ENCODE assay signal across 1 cellular context in genomic region chr7:111380945-111381344, GRCh38.
TF ChIP-seq lines count a peak whose summit lies in the region.

No MANE protein-coding gene starts in this region.

TF ChIP-seq in HepG2, 621 proteins besides CTCF, POLR2A, EP300 and RAD21 (continued from another document and continues in another):
- TF ChIP-seq HBP1 (CRISPR knock-in tag; IDR thresholded peaks at IDR 0.05; ENCODE audit: low read depth) = 0 out of 2 replicates have a peak, but pooled peaks have one; percentile 26
- no peak for TF ChIP-seq ZNF543 (CRISPR knock-in tag; IDR thresholded peaks at IDR 0.05)
- peak; percentile 56; the same call in 1 of the 2 replicates for TF ChIP-seq AHDC1 (CRISPR knock-in tag; IDR thresholded peaks at IDR 0.05; ENCODE audit: borderline replicate concordance)
- TF ChIP-seq TEAD2 (CRISPR knock-in tag; IDR thresholded peaks at IDR 0.05) = no peak
- no peak for TF ChIP-seq ZSCAN5A (CRISPR knock-in tag; IDR thresholded peaks at IDR 0.05; ENCODE audit: borderline replicate concordance)
- no peak for TF ChIP-seq ZNF784 (CRISPR knock-in tag; IDR thresholded peaks at IDR 0.05; ENCODE audit: borderline replicate concordance)
- TF ChIP-seq CREB1 (IDR thresholded peaks at IDR 0.05) = no peak
- TF ChIP-seq CREB1 (CRISPR knock-in tag; IDR thresholded peaks at IDR 0.05) = 0 out of 2 replicates have a peak, but pooled peaks have one; percentile 20
- no peak for TF ChIP-seq ZBTB2 (CRISPR knock-in tag; IDR thresholded peaks at IDR 0.05; ENCODE audit: low read depth)
- TF ChIP-seq GMEB2 (CRISPR knock-in tag; IDR thresholded peaks at IDR 0.05; ENCODE audit: low read depth) = no peak
- no peak for TF ChIP-seq KLF11 (CRISPR knock-in tag; IDR thresholded peaks at IDR 0.05)
- no peak for TF ChIP-seq CSRNP2 (CRISPR knock-in tag; conservative IDR thresholded peaks at IDR 0.05; ENCODE audit: low read depth)
- no peak for TF ChIP-seq PPARG (CRISPR knock-in tag; conservative IDR thresholded peaks at IDR 0.05)
- no peak for TF ChIP-seq ATF3 (CRISPR knock-in tag; IDR thresholded peaks at IDR 0.05)
- TF ChIP-seq ZNF660 (CRISPR knock-in tag; IDR thresholded peaks at IDR 0.05; ENCODE audit: borderline replicate concordance, low read depth) = no peak
- TF ChIP-seq RFX1 (IDR thresholded peaks at IDR 0.05) = no peak
- TF ChIP-seq ARNT (IDR thresholded peaks at IDR 0.05) = no peak
- TF ChIP-seq GPN1 (CRISPR knock-in tag; IDR thresholded peaks at IDR 0.05; ENCODE audit: borderline replicate concordance) = no peak
- TF ChIP-seq SKIL (CRISPR knock-in tag; IDR thresholded peaks at IDR 0.05; ENCODE audit: borderline replicate concordance) = no peak
- TF ChIP-seq ZNF318 (CRISPR knock-in tag; IDR thresholded peaks at IDR 0.05) = no peak
- TF ChIP-seq NFIB (CRISPR knock-in tag; IDR thresholded peaks at IDR 0.05; ENCODE audit: borderline replicate concordance) = no peak
- no peak for TF ChIP-seq ZNF251 (CRISPR knock-in tag; IDR thresholded peaks at IDR 0.05)
- no peak for TF ChIP-seq ZNF275 (CRISPR knock-in tag; IDR thresholded peaks at IDR 0.05; ENCODE audit: borderline replicate concordance)
- no peak for TF ChIP-seq ZMYM3 (CRISPR knock-in tag; IDR thresholded peaks at IDR 0.05)
